In genomic region chr7:36526720-36527548, GRCh38 we compare ENCODE assay signal across 8 cellular contexts.
DNase-seq lines count a peak whose midpoint lies in the region; ATAC-seq and TF ChIP-seq lines count a peak whose summit lies in the region.

No MANE protein-coding gene starts in this region.

- DNase-seq in COLO829 (ENCODE audit: low spot score) (peak; percentile 74), NCI-H2107 (lab: John Stamatoyannopoulos, UW) (peak; percentile 19), esophagus squamous epithelium (lab: John Stamatoyannopoulos, UW) (no peak), nephron progenitor cell (no peak), NOMO-1 treated with dmso at 0.1 percent for 144 hours (lab: John Stamatoyannopoulos, UW; ENCODE audit: unreplicated experiment) (no peak), right cardiac atrium (no peak)
- no peak for DNase-seq in stimulated activated CD4-positive, alpha-beta T cell treated with anti-CD3 and anti-CD28 coated beads, Interleukin-1b, Interleukin-23, amount 100 ng/mL, for 48 hours

- no peaks in the 10 kb centered on the region for H3K27me3 Mint-ChIP-seq in nephron progenitor cell (ENCODE audit: low read depth, poor library complexity)

- H3K27ac Mint-ChIP-seq in nephron progenitor cell, result no peak overlapping the region

- H3K27ac ChIP-seq in esophagus squamous epithelium, result peak overlapping the region; percentile 49 to 63 (median 56)
- no peak overlapping the region for H3K27ac ChIP-seq in right cardiac atrium (ENCODE audit: low read length)

- no peaks in the 10 kb centered on the region for H3K36me3 Mint-ChIP-seq in nephron progenitor cell (ENCODE audit: low read depth)

- TF ChIP-seq CTCF in esophagus squamous epithelium (IDR thresholded peaks at IDR 0.05) (no peak), nephron progenitor cell (IDR thresholded peaks at IDR 0.05) (no peak)

- H3K4me3 ChIP-seq in esophagus squamous epithelium (no peak overlapping the region), right cardiac atrium (ENCODE audit: low read length) (no peak overlapping the region)

- H3K4me3 Mint-ChIP-seq in nephron progenitor cell, result no peak overlapping the region

- no peak for TF ChIP-seq POLR2A in esophagus squamous epithelium (IDR thresholded peaks at IDR 0.05)

- H3K9me3 ChIP-seq in esophagus squamous epithelium (no peaks in the 10 kb centered on the region), right cardiac atrium (ENCODE audit: control insufficient read depth, low read length) (no peaks in the 10 kb centered on the region)

- no peaks in the 10 kb centered on the region for H3K9me3 Mint-ChIP-seq in nephron progenitor cell

- H3K36me3 ChIP-seq in esophagus squamous epithelium, result no peaks in the 10 kb centered on the region

- H3K27me3 ChIP-seq in esophagus squamous epithelium, result no peaks in the 10 kb centered on the region
- no peaks in the 10 kb centered on the region for H3K27me3 ChIP-seq in right cardiac atrium (ENCODE audit: control insufficient read depth, insufficient read depth)

- intact Hi-C loops in esophagus squamous epithelium (cut with DNase I) (no loop called here), right cardiac atrium (cut with DNase I) (no loop called here)

- H3K4me1 ChIP-seq in esophagus squamous epithelium, result peaks cover 4 to 44% (median 21%) of the 10 kb centered on the region in 3 donors
- H3K4me1 ChIP-seq in right cardiac atrium (ENCODE audit: control insufficient read depth, insufficient read depth, low read length), result no peaks in the 10 kb centered on the region

- peaks cover 11% of the 10 kb centered on the region for H3K4me1 Mint-ChIP-seq in nephron progenitor cell

- 61 to 69% methylated on average over 2 to 3 of the region's 3 CpGs for WGBS in esophagus squamous epithelium, 2 donors
- 88% methylated on average over 3 of the region's 3 CpGs for WGBS in right cardiac atrium

- peak; percentile 77 for ATAC-seq in GM21825 (IDR thresholded peaks at IDR 0.05; ENCODE audit: unreplicated experiment)
- no peak for ATAC-seq in right cardiac atrium

Comparison
In these comparisons a context has a peak if more than half of its experiments do, and no peak if none do; other contexts are left out.
1. DNase-seq: peak in COLO829 (single experiment) and NCI-H2107 (single experiment); none in esophagus squamous epithelium (single experiment), nephron progenitor cell (single experiment), NOMO-1 treated with dmso at 0.1 percent for 144 hours (single experiment), stimulated activated CD4-positive, alpha-beta T cell treated with anti-CD3 and anti-CD28 coated beads, Interleukin-1b, Interleukin-23, amount 100 ng/mL, for 48 hours (single experiment) and right cardiac atrium (0 of 3).